Comparison of ENCODE assay signal across 8 cellular contexts in the genomic region with DNA sequence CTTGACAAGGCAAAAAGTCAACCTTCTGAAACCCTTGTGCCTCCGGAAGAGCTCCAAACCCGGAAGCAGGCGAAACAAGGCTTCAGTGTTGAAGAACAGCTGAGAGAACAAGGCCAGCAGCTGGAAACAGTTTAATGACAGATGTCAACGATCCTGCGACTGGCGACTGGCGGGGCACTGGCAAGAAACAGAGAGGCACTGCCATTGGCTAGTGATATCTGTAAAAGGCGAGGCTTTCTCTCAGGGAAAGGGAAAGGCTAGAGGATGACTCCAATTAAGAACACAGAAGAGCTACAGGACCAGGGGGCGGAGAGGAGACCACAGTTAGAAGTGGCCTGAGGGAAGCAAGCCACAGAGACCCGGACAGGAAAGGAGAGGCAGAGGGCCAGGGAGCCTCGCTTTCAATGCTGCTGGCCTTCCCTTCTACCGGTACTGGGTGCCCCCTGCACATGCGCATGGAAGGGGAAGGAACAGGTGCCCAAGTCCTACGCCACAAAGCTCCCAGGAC. TPM values are rescaled to one million over a fixed set of nuclear protein-coding genes. Genes with fewer than 3 reads are reported as not detected.
DNase-seq lines count a peak whose midpoint lies in the region; ATAC-seq, FAIRE-seq and TF ChIP-seq lines count a peak whose summit lies in the region.

No MANE protein-coding gene starts in this region.

- CTCF ChIA-PET in GM12878 (lab: Yijun Ruan, JAX), result interaction anchor here (1.2 to 1.3 kb wide), 2 partner anchors 19 to 70 kb away, joined by 3 to 4 read pairs; no protein-coding TSS in a partner anchor

- no peak for FAIRE-seq in GM12878 (lab: Jason Lieb, UNC)

- SMC1A ChIA-PET in GM12878 (lab: Charles Lee; ENCODE audit: uncharacterized antibody, unreplicated experiment), result interaction anchor here (1.1 kb wide), 1 partner anchor 10 kb away, joined by 3 read pairs; no protein-coding TSS in a partner anchor

- ATAC-seq in GM12878, result peak; percentile 16; the same call in 2 of the 3 replicates
- ATAC-seq in HG03097 (IDR thresholded peaks at IDR 0.05; ENCODE audit: low FRiP score, unreplicated experiment), result no peak
- no peak for ATAC-seq in GM21381 (IDR thresholded peaks at IDR 0.05; ENCODE audit: unreplicated experiment)

- DNase-seq in NCI-H82 (lab: John Stamatoyannopoulos, UW), result peak; percentile 20
- no peak for DNase-seq in NCI-H82 treated with DMSO at 0.1 percent for 48 hours (lab: John Stamatoyannopoulos, UW; ENCODE audit: unreplicated experiment)
- no peak for DNase-seq in GM12878 (ENCODE audit: low read depth, low spot score)
- peak; percentile 80 for DNase-seq in left kidney (ENCODE audit: low read depth, low spot score)
- no peak for DNase-seq in KG1 (lab: John Stamatoyannopoulos, UW)

- peak overlapping the region; percentile 64 for H3K4me2 ChIP-seq in GM12878 (ENCODE audit: control insufficient read depth, insufficient read depth)

- intact Hi-C loops in GM12878 (cut with micrococcal nuclease; ENCODE audit: unreplicated experiment), result no loop called here

- TF ChIP-seq RAD21 in GM12878 (IDR thresholded peaks at IDR 0.05; ENCODE audit: insufficient read depth, low read depth, low read length), result no peak

- TF ChIP-seq CTCF in GM12878 (IDR thresholded peaks at IDR 0.05 in 2 of 3, conservative IDR thresholded peaks at IDR 0.05 in 1 of 3; ENCODE audit: control insufficient read depth in 2 of 3, extremely low read depth in 1 of 3, insufficient read depth in 1 of 3, low read depth in 3 of 3, low read length in 3 of 3), result no peak

- H3K79me2 ChIP-seq in GM12878 (ENCODE audit: control insufficient read depth, insufficient read depth, low read length), result peaks cover 31% of the 10 kb centered on the region

- H3K9me3 ChIP-seq in GM12878 (replicated peaks; ENCODE audit: control insufficient read depth, insufficient read depth, low read length), result no peaks in the 10 kb centered on the region
- no peaks in the 10 kb centered on the region for H3K9me3 ChIP-seq in stomach smooth muscle (ENCODE audit: control insufficient read depth in 2 of 2, low read length in 2 of 2)

- no peak overlapping the region for H3K9ac ChIP-seq in GM12878 (ENCODE audit: control insufficient read depth, insufficient read depth, low read length)
- peak overlapping the region; percentile 40 to 55 for H3K9ac ChIP-seq in stomach smooth muscle (ENCODE audit: low read length in 2 of 2)

- in situ Hi-C loops in GM12878 (cut with MboI), result no loop called here

- BruUV-seq in GM12878 (replicated peaks; lab: Mats Ljungman, UMichigan), result no TSS peak

- H3K4me3 ChIP-seq in GM12878, result no peak overlapping the region; the same call in 1 of the 2 replicates
- H3K4me3 ChIP-seq in stomach smooth muscle (ENCODE audit: low read length in 2 of 2), result peak overlapping the region; percentile 20 to 61

- H3K27ac ChIP-seq in GM12878 (ENCODE audit: control insufficient read depth, insufficient read depth) (peak overlapping the region; percentile 13; the same call in 1 of the 2 replicates), stomach smooth muscle (ENCODE audit: low read length) (peak overlapping the region; percentile 84)

- H3K27me3 ChIP-seq in GM12878 (replicated peaks in 1 of 2; ENCODE audit: control insufficient read depth in 2 of 2, insufficient read depth in 2 of 2, low read length in 1 of 2), result no peaks in the 10 kb centered on the region
- no peaks in the 10 kb centered on the region for H3K27me3 ChIP-seq in stomach smooth muscle (ENCODE audit: control insufficient read depth in 1 of 2, insufficient read depth in 2 of 2, low read length in 2 of 2)

- WGBS in GM12878 (ENCODE audit: insufficient coverage, insufficient replicate concordance, low lambda C conversion rate, missing lambda C conversion rate), result 36% methylated on average over 14 of the region's 14 CpGs

- RAD21 ChIA-PET in GM12878 (lab: Charles Lee; ENCODE audit: unreplicated experiment), result no interaction called here

- POLR2A ChIA-PET in GM12878 (lab: Charles Lee), result no interaction called here

- H4K20me1 ChIP-seq in GM12878 (ENCODE audit: control insufficient read depth, insufficient read depth), result no peaks in the 10 kb centered on the region

- no peak for TF ChIP-seq POLR2A in GM12878 (IDR thresholded peaks at IDR 0.05; ENCODE audit: low read depth, low read length)

- no peak for TF ChIP-seq EP300 in GM12878 (IDR thresholded peaks at IDR 0.05; ENCODE audit: borderline replicate concordance in 1 of 2, control insufficient read depth in 1 of 2, low read depth in 2 of 2, low read length in 2 of 2)

- H3K36me3 ChIP-seq in GM12878 (ENCODE audit: control insufficient read depth in 2 of 2, insufficient read depth in 2 of 2, low read length in 1 of 2) (no peaks in the 10 kb centered on the region; a peak in 2 of 4 replicates), stomach smooth muscle (ENCODE audit: control insufficient read depth in 2 of 2, insufficient read depth in 2 of 2, low read length in 2 of 2) (peaks cover 4 to 13% of the 10 kb centered on the region in 2 donors)

- peaks cover 34% of the 10 kb centered on the region for H3K4me1 ChIP-seq in GM12878 (ENCODE audit: control insufficient read depth, insufficient read depth, low read length)
- H3K4me1 ChIP-seq in stomach smooth muscle (ENCODE audit: control insufficient read depth, insufficient read depth, low read length), result peaks cover 44% of the 10 kb centered on the region

- H2AFZ ChIP-seq in GM12878 (ENCODE audit: control insufficient read depth, low read depth, low read length), result peak overlapping the region; percentile 39

TF ChIP-seq in GM12878, 131 proteins besides CTCF, POLR2A, EP300 and RAD21 (continues in another document):
- TF ChIP-seq ESRRA (IDR thresholded peaks at IDR 0.05; ENCODE audit: low read length), result no peak
- TF ChIP-seq SMARCA5 (IDR thresholded peaks at IDR 0.05), result no peak
- 0 out of 2 replicates have a peak, but pooled peaks have one; percentile 35 for TF ChIP-seq SIN3A (IDR thresholded peaks at IDR 0.05; ENCODE audit: low read depth, low read length)
- no peak for TF ChIP-seq EED (IDR thresholded peaks at IDR 0.05; ENCODE audit: low read depth)
- TF ChIP-seq NRF1 (conservative IDR thresholded peaks at IDR 0.05; ENCODE audit: low read depth, low read length), result peak; percentile 19; the same call in 1 of the 2 replicates
- TF ChIP-seq RUNX3 (IDR thresholded peaks at IDR 0.05; ENCODE audit: low read length), result no peak
- no peak for TF ChIP-seq SUZ12 (IDR thresholded peaks at IDR 0.05; ENCODE audit: unreplicated experiment)
- TF ChIP-seq ATF2 (IDR thresholded peaks at IDR 0.05; ENCODE audit: low read length), result no peak
- TF ChIP-seq, protein P1, sequence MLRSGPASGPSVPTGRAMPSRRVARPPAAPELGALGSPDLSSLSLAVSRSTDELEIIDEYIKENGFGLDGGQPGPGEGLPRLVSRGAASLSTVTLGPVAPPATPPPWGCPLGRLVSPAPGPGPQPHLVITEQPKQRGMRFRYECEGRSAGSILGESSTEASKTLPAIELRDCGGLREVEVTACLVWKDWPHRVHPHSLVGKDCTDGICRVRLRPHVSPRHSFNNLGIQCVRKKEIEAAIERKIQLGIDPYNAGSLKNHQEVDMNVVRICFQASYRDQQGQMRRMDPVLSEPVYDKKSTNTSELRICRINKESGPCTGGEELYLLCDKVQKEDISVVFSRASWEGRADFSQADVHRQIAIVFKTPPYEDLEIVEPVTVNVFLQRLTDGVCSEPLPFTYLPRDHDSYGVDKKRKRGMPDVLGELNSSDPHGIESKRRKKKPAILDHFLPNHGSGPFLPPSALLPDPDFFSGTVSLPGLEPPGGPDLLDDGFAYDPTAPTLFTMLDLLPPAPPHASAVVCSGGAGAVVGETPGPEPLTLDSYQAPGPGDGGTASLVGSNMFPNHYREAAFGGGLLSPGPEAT (IDR thresholded peaks at IDR 0.05; ENCODE audit: low read depth), result no peak
- TF ChIP-seq RAD51 (IDR thresholded peaks at IDR 0.05), result no peak
- peak; percentile 13 for TF ChIP-seq PBX3 (IDR thresholded peaks at IDR 0.05; ENCODE audit: insufficient replicate concordance, low read depth, low read length)

RNA-seq across cellular contexts. Expression of gene ITGB1, which starts 19.4 kb away (rescaled TPM):
- 60.5 and 61.3 TPM in 2 replicates for total RNA-seq in GM12878 (2013; cell fraction: nucleolus; rRNA removed)
- total RNA-seq in GM12878 (2014; rRNA removed) (7.9 and 10.1 TPM in 2 replicates), GM12878 (2014; rRNA removed; fragmentation: Illumina TruSeq; extraction: Trizol) (10.7 and 11.0 TPM in 2 replicates), GM12878 (2021) (9.8 and 11.4 TPM in 2 replicates)
- polyA plus RNA-seq in GM12878 (2011; ENCODE audit: low read depth), result 24.4 TPM
- polyA plus RNA-seq in GM12878 (2011; rRNA removed) (20.7 and 33.0 TPM in 2 replicates), GM12878 (2014; fragmentation: Illumina TruSeq; extraction: Trizol) (9.7 and 12.6 TPM in 2 replicates), GM12878 (2014; fragmentation: Nextera tagmentation; extraction: Ambion mirVana) (1 to 10 TPM; 2.8 to 3.4 TPM), GM12878 (2014; rRNA removed) (7.9 and 8.2 TPM in 2 replicates), GM12878 (2016; fragmentation: Nextera tagmentation; extraction: Ambion mirVana) (10 to 100 TPM; 15.5 to 16.5 TPM)
- polyA plus RNA-seq in GM12878 (2011; cell fraction: cytosol; rRNA removed), result 6.1 and 8.3 TPM in 2 replicates
- 5.3 and 7.0 TPM in 2 replicates for polyA plus RNA-seq in GM12878 (2011; cell fraction: nucleus; rRNA removed)
- polyA plus RNA-seq in GM12878 (2012), result 35.8 and 40.1 TPM in 2 replicates
- polyA minus RNA-seq in GM12878 (2011; rRNA and poly(A)+ RNA removed), result 8.3 and 15.9 TPM in 2 replicates
- 30.9 and 57.1 TPM in 2 replicates for polyA minus RNA-seq in GM12878 (2011; cell fraction: cytosol; rRNA and poly(A)+ RNA removed)
- polyA minus RNA-seq in GM12878 (2011; cell fraction: nucleus; rRNA and poly(A)+ RNA removed), result 5.3 and 10.5 TPM in 2 replicates

Comparison
In these comparisons a context has a peak if more than half of its experiments do, and no peak if none do; other contexts are left out.
1. DNase-seq: peak in NCI-H82 (single experiment) and left kidney (single experiment); none in NCI-H82 treated with DMSO at 0.1 percent for 48 hours (single experiment), GM12878 (single experiment) and KG1 (single experiment).